Comparison of ENCODE assay signal across 9 cellular contexts in the genomic region with DNA sequence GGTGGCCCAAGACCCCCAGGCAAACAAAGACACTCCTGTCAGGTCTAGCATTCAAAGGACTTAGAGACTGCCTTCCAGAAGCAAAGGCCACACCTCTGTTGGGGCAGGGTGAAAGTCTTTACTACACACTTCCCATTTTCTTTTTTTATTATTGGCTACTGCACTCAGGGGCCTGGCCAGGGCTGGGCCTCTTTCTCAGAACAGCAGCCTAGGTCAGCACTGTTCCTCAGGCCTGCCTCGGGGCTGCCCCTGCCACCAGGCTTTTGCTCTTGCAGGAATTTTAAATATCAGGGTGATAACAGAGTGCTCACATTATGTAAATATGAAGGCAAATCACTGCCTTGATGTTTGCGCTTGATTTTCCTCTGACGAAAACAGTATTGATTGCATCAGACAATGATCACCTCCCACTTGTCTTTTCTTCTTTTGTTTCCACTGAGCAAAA. TPM values are rescaled to one million over a fixed set of nuclear protein-coding genes. Genes with fewer than 3 reads are reported as not detected.
DNase-seq lines count a peak whose midpoint lies in the region; ATAC-seq and TF ChIP-seq lines count a peak whose summit lies in the region.
"Had no signal": no experiment of that assay in that cellular context is flagged by ENCODE, and none has a peak within 500 bp of the region (broad histone marks: within the 10 kb centered on the region; RNA-seq: fewer than 3 reads in every experiment).

No MANE protein-coding gene starts in this region.

- no peak overlapping the region for H3K4me3 ChIP-seq in GM23338
- H3K4me3 ChIP-seq in naive thymus-derived CD4-positive, alpha-beta T cell (ENCODE audit: low read length) = no peak overlapping the region
- H3K4me3 ChIP-seq: psoas muscle had no signal

- no peak overlapping the region for H3K4me3 Mint-ChIP-seq in GM23338
- H3K4me3 Mint-ChIP-seq in naive thymus-derived CD4-positive, alpha-beta T cell = no peak overlapping the region

- no peak overlapping the region for H3K27ac ChIP-seq in GM23338 (ENCODE audit: low read depth)
- no peak overlapping the region for H3K27ac ChIP-seq in naive thymus-derived CD4-positive, alpha-beta T cell (ENCODE audit: low read depth, low read length)
- H3K27ac ChIP-seq: psoas muscle had no signal

- ATAC-seq in GM18868 (IDR thresholded peaks at IDR 0.05; ENCODE audit: unreplicated experiment) = peak; percentile 83
- peak; percentile 52 for ATAC-seq in GM23338
- ATAC-seq in naive thymus-derived CD4-positive, alpha-beta T cell = peak; percentile 60
- no peak for ATAC-seq in GM18498 (IDR thresholded peaks at IDR 0.05; ENCODE audit: unreplicated experiment)
- ATAC-seq: psoas muscle had no signal

- no peak overlapping the region for H3K4me2 ChIP-seq in GM23338

- TF ChIP-seq CTCF in GM23338 (conservative IDR thresholded peaks at IDR 0.05; ENCODE audit: low read depth in 2 of 2) = no peak

- no peaks in the 10 kb centered on the region for H3K4me1 ChIP-seq in GM23338 (ENCODE audit: insufficient read depth)
- H3K4me1 ChIP-seq in naive thymus-derived CD4-positive, alpha-beta T cell (ENCODE audit: control insufficient read depth in 2 of 2, insufficient read depth in 2 of 2, low read length in 2 of 2) = no peaks in the 10 kb centered on the region
- H3K4me1 ChIP-seq: psoas muscle had no signal

- H3K9me3 ChIP-seq in naive thymus-derived CD4-positive, alpha-beta T cell (ENCODE audit: control insufficient read depth in 2 of 3, low read length in 3 of 3) = no peaks in the 10 kb centered on the region
- H3K9me3 ChIP-seq: psoas muscle had no signal

- peak overlapping the region; percentile 18 for H2AFZ ChIP-seq in GM23338

- peaks cover 12% of the 10 kb centered on the region for H3K4me1 Mint-ChIP-seq in GM23338
- peaks cover 0 to 27% (median 0%) of the 10 kb centered on the region in 7 donors for H3K4me1 Mint-ChIP-seq in naive thymus-derived CD4-positive, alpha-beta T cell

- POLR2A ChIA-PET in naive thymus-derived CD4-positive, alpha-beta T cell (lab: Charles Lee) = no interaction called here

- CTCF ChIA-PET in naive thymus-derived CD4-positive, alpha-beta T cell (lab: Charles Lee) = no interaction called here

- no peaks in the 10 kb centered on the region for H4K20me1 ChIP-seq in GM23338 (replicated peaks; ENCODE audit: insufficient read depth)

- no peaks in the 10 kb centered on the region for H3K27me3 ChIP-seq in GM23338 (ENCODE audit: insufficient read depth)
- no peaks in the 10 kb centered on the region for H3K27me3 ChIP-seq in naive thymus-derived CD4-positive, alpha-beta T cell (ENCODE audit: control insufficient read depth in 2 of 2, insufficient read depth in 2 of 2, low read length in 2 of 2)

- peak overlapping the region; percentile 88 for H3K27ac Mint-ChIP-seq in GM23338
- H3K27ac Mint-ChIP-seq in naive thymus-derived CD4-positive, alpha-beta T cell = peak overlapping the region in 1 of 9 donors; percentile 30

- no peaks in the 10 kb centered on the region for H3K9me2 ChIP-seq in GM23338 (ENCODE audit: insufficient read depth)

- no peaks in the 10 kb centered on the region for H3K79me2 ChIP-seq in GM23338 (replicated peaks; ENCODE audit: insufficient read depth)

- DNase-seq in GM23338 (ENCODE audit: low spot score) (no peak), NOMO-1 treated with dmso at 0.1 percent for 144 hours (lab: John Stamatoyannopoulos, UW; ENCODE audit: unreplicated experiment) (peak; percentile 51), glomerular visceral epithelial cell (ENCODE audit: extremely low spot score) (no peak), NCI-H1092 (lab: John Stamatoyannopoulos, UW) (no peak), HuH-7.5 (ENCODE audit: low spot score) (no peak)
- DNase-seq in naive thymus-derived CD4-positive, alpha-beta T cell = peak in 1 of 9 donors; percentile 45

- no peaks in the 10 kb centered on the region for H3F3A ChIP-seq in GM23338 (replicated peaks; ENCODE audit: low read depth)

- H3K36me3 ChIP-seq in GM23338 (ENCODE audit: insufficient read depth) = no peaks in the 10 kb centered on the region
- no peaks in the 10 kb centered on the region for H3K36me3 ChIP-seq in naive thymus-derived CD4-positive, alpha-beta T cell (ENCODE audit: control insufficient read depth in 2 of 3, insufficient read depth in 3 of 3, low read length in 3 of 3)

- no peaks in the 10 kb centered on the region for H3K9me3 Mint-ChIP-seq in GM23338
- H3K9me3 Mint-ChIP-seq in naive thymus-derived CD4-positive, alpha-beta T cell = peaks cover 0 to 1% (median 0%) of the 10 kb centered on the region in 11 donors

- H3K36me3 Mint-ChIP-seq in GM23338 (ENCODE audit: low read depth) = no peaks in the 10 kb centered on the region
- peaks cover 0 to 10% (median 0%) of the 10 kb centered on the region in 5 donors for H3K36me3 Mint-ChIP-seq in naive thymus-derived CD4-positive, alpha-beta T cell

- H3K27me3 Mint-ChIP-seq in GM23338 (ENCODE audit: insufficient read depth, low read depth, poor library complexity) = peaks cover 1% of the 10 kb centered on the region
- peaks cover 0 to 14% (median 10%) of the 10 kb centered on the region in 5 donors for H3K27me3 Mint-ChIP-seq in naive thymus-derived CD4-positive, alpha-beta T cell

- intact Hi-C loops in naive thymus-derived CD4-positive, alpha-beta T cell (cut with micrococcal nuclease) = no loop called here

TF ChIP-seq in GM23338, 12 proteins besides CTCF, POLR2A, EP300 and RAD21:
- TF ChIP-seq NANOG (IDR thresholded peaks at IDR 0.05; ENCODE audit: borderline replicate concordance) (no peak), STAT1 (IDR thresholded peaks at IDR 0.05; ENCODE audit: unreplicated experiment) (no peak), CREB1 (CRISPR knock-in tag; IDR thresholded peaks at IDR 0.05; ENCODE audit: low read depth) (no peak), EZH2 (IDR thresholded peaks at IDR 0.05; ENCODE audit: low read depth, unreplicated experiment) (no peak), POLR2AphosphoS5 (IDR thresholded peaks at IDR 0.05; ENCODE audit: low read depth) (no peak), EZH2phosphoT487 (IDR thresholded peaks at IDR 0.05; ENCODE audit: unreplicated experiment) (no peak), ZNF331 (CRISPR knock-in tag; IDR thresholded peaks at IDR 0.05; ENCODE audit: low read depth) (no peak)
- TF ChIP-seq, protein P1, sequence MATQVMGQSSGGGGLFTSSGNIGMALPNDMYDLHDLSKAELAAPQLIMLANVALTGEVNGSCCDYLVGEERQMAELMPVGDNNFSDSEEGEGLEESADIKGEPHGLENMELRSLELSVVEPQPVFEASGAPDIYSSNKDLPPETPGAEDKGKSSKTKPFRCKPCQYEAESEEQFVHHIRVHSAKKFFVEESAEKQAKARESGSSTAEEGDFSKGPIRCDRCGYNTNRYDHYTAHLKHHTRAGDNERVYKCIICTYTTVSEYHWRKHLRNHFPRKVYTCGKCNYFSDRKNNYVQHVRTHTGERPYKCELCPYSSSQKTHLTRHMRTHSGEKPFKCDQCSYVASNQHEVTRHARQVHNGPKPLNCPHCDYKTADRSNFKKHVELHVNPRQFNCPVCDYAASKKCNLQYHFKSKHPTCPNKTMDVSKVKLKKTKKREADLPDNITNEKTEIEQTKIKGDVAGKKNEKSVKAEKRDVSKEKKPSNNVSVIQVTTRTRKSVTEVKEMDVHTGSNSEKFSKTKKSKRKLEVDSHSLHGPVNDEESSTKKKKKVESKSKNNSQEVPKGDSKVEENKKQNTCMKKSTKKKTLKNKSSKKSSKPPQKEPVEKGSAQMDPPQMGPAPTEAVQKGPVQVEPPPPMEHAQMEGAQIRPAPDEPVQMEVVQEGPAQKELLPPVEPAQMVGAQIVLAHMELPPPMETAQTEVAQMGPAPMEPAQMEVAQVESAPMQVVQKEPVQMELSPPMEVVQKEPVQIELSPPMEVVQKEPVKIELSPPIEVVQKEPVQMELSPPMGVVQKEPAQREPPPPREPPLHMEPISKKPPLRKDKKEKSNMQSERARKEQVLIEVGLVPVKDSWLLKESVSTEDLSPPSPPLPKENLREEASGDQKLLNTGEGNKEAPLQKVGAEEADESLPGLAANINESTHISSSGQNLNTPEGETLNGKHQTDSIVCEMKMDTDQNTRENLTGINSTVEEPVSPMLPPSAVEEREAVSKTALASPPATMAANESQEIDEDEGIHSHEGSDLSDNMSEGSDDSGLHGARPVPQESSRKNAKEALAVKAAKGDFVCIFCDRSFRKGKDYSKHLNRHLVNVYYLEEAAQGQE (IDR thresholded peaks at IDR 0.05; ENCODE audit: unreplicated experiment) = no peak

RNA-seq across cellular contexts. Expression of gene GSTA4, which starts 18.5 kb away (rescaled TPM):
- 19.3 and 19.5 TPM in 2 replicates for total RNA-seq in GM23338 (2014; rRNA removed; shearing (Covaris generic))
- 25.0 and 29.9 TPM in 2 replicates for polyA plus RNA-seq in GM23338 (2016; fragmentation: Nextera tagmentation; extraction: Ambion mirVana)
- total RNA-seq in naive thymus-derived CD4-positive, alpha-beta T cell = 1 to 10 TPM in 2 of 5 experiments, under 1 TPM in 2, not detected in 1; 0.34 to 3.3 (median 1.6) TPM
- under 1 TPM; 0.31 to 0.97 TPM for polyA plus RNA-seq in naive thymus-derived CD4-positive, alpha-beta T cell
